Comparison of ENCODE assay signal across 20 cellular contexts in genomic region chr12:121217066-121217465, GRCh38. TPM values are rescaled to one million over a fixed set of nuclear protein-coding genes. Genes with fewer than 3 reads are reported as not detected.
DNase-seq lines count a peak whose midpoint lies in the region; ATAC-seq and TF ChIP-seq lines count a peak whose summit lies in the region.
"Had no signal": no experiment of that assay in that cellular context is flagged by ENCODE, and none has a peak within 500 bp of the region (broad histone marks: within the 10 kb centered on the region; RNA-seq: fewer than 3 reads in every experiment).

No MANE protein-coding gene starts in this region.

- H3K4me3 ChIP-seq in CD4-positive, alpha-beta memory T cell (ENCODE audit: low read length in 2 of 2), result no peak overlapping the region
- H3K4me3 ChIP-seq in duodenal mucosa (ENCODE audit: low read depth in 1 of 2, low read length in 2 of 2) (no peak overlapping the region), endodermal cell (ENCODE audit: low read length) (no peak overlapping the region)
- H3K4me3 ChIP-seq: MG63, upper lobe of right lung had no signal

- H3K9me3 Mint-ChIP-seq in CD4-positive, alpha-beta memory T cell, result no peaks in the 10 kb centered on the region
- H3K9me3 Mint-ChIP-seq in nephron (no peaks in the 10 kb centered on the region), T-cell (no peaks in the 10 kb centered on the region), endodermal cell (no peaks in the 10 kb centered on the region)

- H3K4me3 Mint-ChIP-seq in CD4-positive, alpha-beta memory T cell, result no peak overlapping the region
- H3K4me3 Mint-ChIP-seq in nephron (no peak overlapping the region), T-cell (no peak overlapping the region), endodermal cell (no peak overlapping the region)

- H3K36me3 ChIP-seq in CD4-positive, alpha-beta memory T cell (ENCODE audit: insufficient read depth, low read length), result peaks cover 13% of the 10 kb centered on the region
- H3K36me3 ChIP-seq in duodenal mucosa (ENCODE audit: control insufficient read depth in 1 of 2, insufficient read depth in 2 of 2, low read length in 2 of 2) (peaks cover 6 to 7% of the 10 kb centered on the region in 2 donors), endodermal cell (ENCODE audit: control insufficient read depth, insufficient read depth, low read length) (peaks cover 3% of the 10 kb centered on the region)
- H3K36me3 ChIP-seq: BE2C had no signal

- peak overlapping the region in 4 of 7 donors; percentile 4 to 81 (median 46) for H3K27ac Mint-ChIP-seq in CD4-positive, alpha-beta memory T cell
- H3K27ac Mint-ChIP-seq in nephron (peak overlapping the region; percentile 23 to 76 (median 56)), T-cell (peak overlapping the region in 1 of 2 donors; percentile 48), endodermal cell (no peak overlapping the region)

- intact Hi-C loops in CD4-positive, alpha-beta memory T cell (cut with micrococcal nuclease), result no loop called here

- no peaks in the 10 kb centered on the region for H3K9me3 ChIP-seq in CD4-positive, alpha-beta memory T cell (ENCODE audit: control insufficient read depth in 1 of 2, low read length in 2 of 2)
- H3K9me3 ChIP-seq in duodenal mucosa (ENCODE audit: control insufficient read depth in 1 of 2, low read length in 2 of 2) (no peaks in the 10 kb centered on the region), endodermal cell (ENCODE audit: control insufficient read depth, low read length) (no peaks in the 10 kb centered on the region)
- H3K9me3 ChIP-seq: BE2C, MG63, neutrophil, upper lobe of right lung had no signal

- H3K4me1 ChIP-seq in CD4-positive, alpha-beta memory T cell (ENCODE audit: insufficient read depth, low read length), result peaks cover 30% of the 10 kb centered on the region
- H3K4me1 ChIP-seq in duodenal mucosa (ENCODE audit: control insufficient read depth in 1 of 2, insufficient read depth in 2 of 2, low read length in 2 of 2) (peaks cover 41 to 48% of the 10 kb centered on the region in 2 donors), endodermal cell (ENCODE audit: control insufficient read depth, insufficient read depth, low read length) (no peaks in the 10 kb centered on the region)

- TF ChIP-seq CTCF in nephron (IDR thresholded peaks at IDR 0.05; ENCODE audit: unreplicated experiment in 3 of 3) (no peak), endodermal cell (conservative IDR thresholded peaks at IDR 0.05) (no peak)

- POLR2A ChIA-PET in CD4-positive, alpha-beta memory T cell (lab: Charles Lee; ENCODE audit: partially characterized antibody), result interaction anchor here (0.9 to 1.3 kb wide), 3 partner anchors 11 to 135 kb away, joined by 3 to 4 read pairs (median 3); partner anchors contain the start of gene ANAPC5
- POLR2A ChIA-PET in T-cell (lab: Charles Lee), result interaction anchor here (0.6 to 0.7 kb wide), 2 partner anchors 106 to 527 kb away, joined by 3 to 4 read pairs; no protein-coding TSS in a partner anchor

- H3K9ac ChIP-seq in duodenal mucosa (ENCODE audit: low read depth in 1 of 2, low read length in 2 of 2) (peak overlapping the region in 1 of 2 donors; percentile 46), endodermal cell (ENCODE audit: extremely low read depth, low read length, poor library complexity, severe bottlenecking) (no peak overlapping the region)

- peaks cover 13 to 45% (median 27%) of the 10 kb centered on the region in 4 donors for H3K4me1 Mint-ChIP-seq in CD4-positive, alpha-beta memory T cell
- H3K4me1 Mint-ChIP-seq in nephron (peaks cover 11% of the 10 kb centered on the region), T-cell (peaks cover 32 to 35% (median 33%) of the 10 kb centered on the region in 3 donors), endodermal cell (peaks cover 3% of the 10 kb centered on the region)

- no peaks in the 10 kb centered on the region for H3K27me3 Mint-ChIP-seq in CD4-positive, alpha-beta memory T cell
- H3K27me3 Mint-ChIP-seq in nephron (ENCODE audit: low read depth) (no peaks in the 10 kb centered on the region), T-cell (no peaks in the 10 kb centered on the region), endodermal cell (ENCODE audit: insufficient read depth) (no peaks in the 10 kb centered on the region)

- CTCF ChIA-PET in CD4-positive, alpha-beta memory T cell (lab: Charles Lee; ENCODE audit: partially characterized antibody), result interaction anchor here (1.2 to 2.2 kb wide), 2 partner anchors 13 to 157 kb away, joined by 3 to 4 read pairs; no protein-coding TSS in a partner anchor
- CTCF ChIA-PET in T-cell (lab: Charles Lee), result no interaction called here

- ATAC-seq in HG03108 (IDR thresholded peaks at IDR 0.05; ENCODE audit: unreplicated experiment), result no peak
- no peak for ATAC-seq in T-cell (replicated peaks in 1 of 4)
- ATAC-seq: upper lobe of right lung had no signal

- no peak overlapping the region for H3K27ac ChIP-seq in CD4-positive, alpha-beta memory T cell (ENCODE audit: low read depth, low read length)
- H3K27ac ChIP-seq in duodenal mucosa (ENCODE audit: low read depth, low read length) (peak overlapping the region; percentile 64), endodermal cell (ENCODE audit: low read depth, low read length) (no peak overlapping the region)
- H3K27ac ChIP-seq: HL-60, neutrophil, upper lobe of right lung had no signal

- 74 to 91% methylated on average over 8 of the region's 8 CpGs for WGBS in endodermal cell (ENCODE audit: insufficient coverage in 1 of 2, insufficient read length in 1 of 2), 2 experiments

- H3K36me3 Mint-ChIP-seq in CD4-positive, alpha-beta memory T cell, result peaks cover 22 to 45% of the 10 kb centered on the region in 2 donors
- H3K36me3 Mint-ChIP-seq in nephron (ENCODE audit: low read depth) (peaks cover 8% of the 10 kb centered on the region), T-cell (peaks cover 22% of the 10 kb centered on the region), endodermal cell (ENCODE audit: low read depth) (peaks cover 15% of the 10 kb centered on the region)

- no peaks in the 10 kb centered on the region for H3K27me3 ChIP-seq in CD4-positive, alpha-beta memory T cell (ENCODE audit: insufficient read depth, low read length)
- H3K27me3 ChIP-seq in duodenal mucosa (ENCODE audit: control insufficient read depth in 1 of 2, insufficient read depth in 2 of 2, low read length in 2 of 2) (no peaks in the 10 kb centered on the region), endodermal cell (ENCODE audit: control insufficient read depth, insufficient read depth, low read length, poor library complexity, severe bottlenecking) (no peaks in the 10 kb centered on the region)
- H3K27me3 ChIP-seq: BE2C, MG63, neutrophil, upper lobe of right lung had no signal

- DNase-seq in CD4-positive, alpha-beta memory T cell, result no peak
- DNase-seq in HT-29 (ENCODE audit: low spot score), result peak; percentile 43
- no peak for DNase-seq in T-cell
- no peak for DNase-seq in endodermal cell
- DNase-seq in Kasumi-1 (lab: John Stamatoyannopoulos, UW), result no peak
- DNase-seq: activated CD4-positive, alpha-beta T cell treated with anti-CD3 and anti-CD28 coated beads for 48 hours; aorta; central memory CD4-positive, alpha-beta T cell; foreskin melanocyte; IMR-90; MG63; NCI-H526 treated with DMSO at 0.1 percent for 48 hours; Right ventricle myocardium superior; upper lobe of right lung had no signal

RNA-seq across cellular contexts. Expression of gene P2RX4, which starts 7.1 kb away (rescaled TPM):
- total RNA-seq in CD4-positive, alpha-beta memory T cell, result 10 to 100 TPM; 48.3 to 57.1 TPM
- 10 to 100 TPM; 35.4 to 66.0 TPM for polyA plus RNA-seq in CD4-positive, alpha-beta memory T cell
- 11.2 and 15.5 TPM in 2 replicates for total RNA-seq in HT-29 (2014; rRNA removed; shearing (Covaris generic))
- total RNA-seq in T-cell (10 to 100 TPM; 36.2 to 62.3 (median 36.9) TPM), endodermal cell (10 to 100 TPM; 11.5 to 21.1 TPM)
- polyA plus RNA-seq in endodermal cell (2013, experiment 1 of 2), result 14.6 TPM
- polyA plus RNA-seq in endodermal cell (2013, experiment 2 of 2), result 13.8 TPM
